Comparison of ENCODE assay signal across 8 cellular contexts in genomic region chr15:60520825-60521368, GRCh38. TPM values are rescaled to one million over a fixed set of nuclear protein-coding genes. Genes with fewer than 3 reads are reported as not detected.
DNase-seq lines count a peak whose midpoint lies in the region; ATAC-seq, FAIRE-seq and TF ChIP-seq lines count a peak whose summit lies in the region.

No MANE protein-coding gene starts in this region.

- no peak overlapping the region for H3K27ac ChIP-seq in HCT116 (ENCODE audit: low read depth, low read length)

- DNase-seq in D721Med (ENCODE audit: insufficient read length, low spot score), result no peak
- DNase-seq in HCT116 (ENCODE audit: low read depth, low spot score), result peak; percentile 57
- peak; percentile 25 for DNase-seq in NCI-H2107 treated with DMSO at 0.1 percent for 48 hours (lab: John Stamatoyannopoulos, UW; ENCODE audit: unreplicated experiment)
- DNase-seq in activated CD4-positive, CD25-positive, alpha-beta regulatory T cell (lab: John Stamatoyannopoulos, UW), result peak; percentile 55 to 78 (median 62)
- DNase-seq in central memory CD4-positive, alpha-beta T cell, result peak; percentile 70
- DNase-seq in left kidney (ENCODE audit: low read depth, low spot score), result peak; percentile 86
- DNase-seq in stimulated activated CD4-positive, alpha-beta T cell treated with anti-CD3 and anti-CD28 coated beads, TNF-alpha, amount 100 ng/mL, for 4 hours (ENCODE audit: low read depth in 3 of 3), result peak; percentile 48 to 71 (median 57)

- peak; percentile 91 for TF ChIP-seq CTCF in D721Med (IDR thresholded peaks at IDR 0.05; ENCODE audit: insufficient read depth, missing control alignments)
- TF ChIP-seq CTCF in HCT116 (IDR thresholded peaks at IDR 0.05 in 2 of 3, conservative IDR thresholded peaks at IDR 0.05 in 1 of 3; ENCODE audit: borderline replicate concordance in 1 of 3, insufficient read depth in 1 of 3, low read depth in 2 of 3, low read length in 2 of 3), result peak; percentile 76 to 97 (median 88); a peak in 5 of 6 replicates

- H3K4me3 ChIP-seq in HCT116 (replicated peaks in 1 of 2; ENCODE audit: low read depth in 1 of 2, low read length in 2 of 2), result no peak overlapping the region

- no peaks in the 10 kb centered on the region for H4K20me1 ChIP-seq in HCT116 (ENCODE audit: insufficient read depth)

- H2AFZ ChIP-seq in HCT116 (ENCODE audit: low read depth, low read length, poor library complexity, severe bottlenecking), result no peak overlapping the region

- H3K9me2 ChIP-seq in HCT116 (ENCODE audit: insufficient read depth), result no peaks in the 10 kb centered on the region

- TF ChIP-seq RAD21 in HCT116 (IDR thresholded peaks at IDR 0.05; ENCODE audit: low read depth), result peak; percentile 88

- H3K27me3 ChIP-seq in HCT116 (ENCODE audit: insufficient read depth, low read length), result no peaks in the 10 kb centered on the region

- no TSS peak for BruUV-seq in HCT116 (replicated peaks; lab: Mats Ljungman, UMichigan)

- CTCF ChIA-PET in HCT116 (lab: Charles Lee), result interaction anchor here (0.6 to 3.3 kb wide), 27 partner anchors 9 to 830 kb away, joined by 3 to 76 read pairs (median 3); no protein-coding TSS in a partner anchor

- peaks cover 3 to 15% of the 10 kb centered on the region in 2 experiments; a peak in 2 of 4 replicates for H3K4me1 ChIP-seq in HCT116 (ENCODE audit: control insufficient read depth in 1 of 2, insufficient read depth in 2 of 2, low read length in 2 of 2)

- no peak overlapping the region for H3K9ac ChIP-seq in HCT116 (ENCODE audit: low read length)

- POLR2A ChIA-PET in HCT116 (lab: Charles Lee), result no interaction called here

- RAD21 ChIA-PET in HCT116 (lab: Charles Lee; ENCODE audit: low non-redundant PET in 1 of 2, low total read pairs in 2 of 2, uncharacterized antibody in 2 of 2, unreplicated experiment in 2 of 2), result interaction anchor here (0.9 to 1.1 kb wide), 5 partner anchors 162 to 829 kb away, joined by 3 to 5 read pairs (median 4); no protein-coding TSS in a partner anchor

- H3K4me2 ChIP-seq in HCT116 (ENCODE audit: low read length), result no peak overlapping the region

- peak; percentile 87 for ATAC-seq in HCT116
- no peak for ATAC-seq in HG02970 (IDR thresholded peaks at IDR 0.05; ENCODE audit: low FRiP score, unreplicated experiment)

- TF ChIP-seq POLR2A in HCT116 (IDR thresholded peaks at IDR 0.05; ENCODE audit: borderline replicate concordance, extremely low read depth, insufficient read depth, insufficient read length), result no peak

- peak; percentile 83 for FAIRE-seq in D721Med (lab: Jason Lieb, UNC)

- no peaks in the 10 kb centered on the region for H3K79me2 ChIP-seq in HCT116 (ENCODE audit: insufficient read depth, low read length)

- no peaks in the 10 kb centered on the region for H3K9me3 ChIP-seq in HCT116 (ENCODE audit: control insufficient read depth in 1 of 2, insufficient read depth in 1 of 2, low read depth in 1 of 2, low read length in 2 of 2)

- intact Hi-C loops in HCT116 (cut with micrococcal nuclease), result loop anchor here (1.0 to 10.0 kb wide), 5 partner anchors 162 to 826 kb away; no protein-coding TSS in a partner anchor

- no peaks in the 10 kb centered on the region for H3K36me3 ChIP-seq in HCT116 (ENCODE audit: control insufficient read depth in 1 of 2, insufficient read depth in 2 of 2, low read length in 2 of 2)

TF ChIP-seq in HCT116, 20 proteins besides CTCF, POLR2A, EP300 and RAD21:
- TF ChIP-seq CBX3 (IDR thresholded peaks at IDR 0.05; ENCODE audit: low read depth) (0 out of 2 replicates have a peak, but pooled peaks have one; percentile 19), EZH2phosphoT487 (IDR thresholded peaks at IDR 0.05; ENCODE audit: borderline replicate concordance) (no peak), SP1 (IDR thresholded peaks at IDR 0.05; ENCODE audit: low read depth) (no peak), ZNF274 (IDR thresholded peaks at IDR 0.05; ENCODE audit: low read depth, low read length) (no peak), ZBTB33 (IDR thresholded peaks at IDR 0.05; ENCODE audit: extremely low read depth, insufficient replicate concordance, low read length) (no peak)

RNA-seq across cellular contexts. Expression of gene ICE2, which starts 42.0 kb away (rescaled TPM):
- total RNA-seq in HCT116 (2021; ENCODE audit: unreplicated experiment), result 62.8 TPM
- 18.3 and 21.9 TPM in 2 replicates for polyA plus RNA-seq in HCT116 (2012)
